ENCODE assay signal across 20 cellular contexts in the genomic region with DNA sequence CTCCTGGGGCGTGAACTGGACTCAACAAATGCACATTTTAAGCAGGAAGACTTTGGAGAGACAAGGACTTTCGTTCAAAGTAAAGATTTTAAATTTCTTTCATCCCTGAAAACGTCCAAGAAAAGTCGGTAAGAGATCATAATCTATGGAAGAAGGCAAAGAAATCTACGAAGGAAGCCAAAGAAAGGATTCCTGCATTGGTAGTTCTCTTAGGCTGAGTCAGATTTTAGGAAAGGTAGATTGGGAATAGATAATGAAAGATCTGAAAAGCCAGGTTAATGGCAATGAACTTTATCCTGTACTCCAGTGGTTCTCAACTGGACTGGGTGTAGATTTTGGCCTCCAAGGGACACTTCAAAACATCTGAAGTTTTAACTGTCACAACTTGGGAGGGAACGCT. TPM values are rescaled to one million over a fixed set of nuclear protein-coding genes. Genes with fewer than 3 reads are reported as not detected.
DNase-seq lines count a peak whose midpoint lies in the region; ATAC-seq lines count a peak whose summit lies in the region.
"Had no signal": no experiment of that assay in that cellular context is flagged by ENCODE, and none has a peak within 500 bp of the region (broad histone marks: within the 10 kb centered on the region; RNA-seq: fewer than 3 reads in every experiment).

No MANE protein-coding gene starts in this region.

- in situ Hi-C loops in GM23248 (cut with MboI) = no loop called here

- H3K4me3 Mint-ChIP-seq in stimulated activated naive CD8-positive, alpha-beta T cell treated with anti-CD3 and anti-CD28 coated beads, Interleukin-15, Interleukin-2, amounts not matched to agents 100 ng/mL and 50 ng/mL, for 24 hours = peak overlapping the region; percentile 45
- peak overlapping the region; percentile 98 for H3K4me3 Mint-ChIP-seq in activated CD8-positive, alpha-beta T cell treated with anti-CD3 and anti-CD28 coated beads, Interleukin-2, amount 10 ng/mL, durations not matched to agents 7 days and 5 days
- H3K4me3 Mint-ChIP-seq in immature natural killer cell = peak overlapping the region; percentile 11 to 99 (median 87)

- H3K36me3 Mint-ChIP-seq in stimulated activated naive CD8-positive, alpha-beta T cell treated with anti-CD3 and anti-CD28 coated beads, Interleukin-15, Interleukin-2, amounts not matched to agents 100 ng/mL and 50 ng/mL, for 24 hours (ENCODE audit: low read depth) = peaks cover 34% of the 10 kb centered on the region
- H3K36me3 Mint-ChIP-seq in activated CD8-positive, alpha-beta T cell treated with anti-CD3 and anti-CD28 coated beads, Interleukin-2, amount 10 ng/mL, durations not matched to agents 7 days and 5 days (ENCODE audit: low read depth) = peaks cover 40% of the 10 kb centered on the region
- H3K36me3 Mint-ChIP-seq in immature natural killer cell = peaks cover 0 to 7% (median 6%) of the 10 kb centered on the region in 3 donors

- POLR2A ChIA-PET in activated CD8-positive, alpha-beta T cell treated with anti-CD3 and anti-CD28 coated beads, Interleukin-2, amount 10 ng/mL, durations not matched to agents 7 days and 5 days (lab: Charles Lee) = interaction anchor here (0.6 kb wide), 1 partner anchor 983 kb away, joined by 3 read pairs; no protein-coding TSS in a partner anchor

- H3K4me3 ChIP-seq in GM23248 = no peak overlapping the region
- H3K4me3 ChIP-seq: heart right ventricle, lower lobe of right lung, ovary, right lobe of liver, tibial artery had no signal

- H3K79me2 ChIP-seq in GM23248 (ENCODE audit: insufficient read depth) = peaks cover 73% of the 10 kb centered on the region

- ATAC-seq in stimulated activated naive CD8-positive, alpha-beta T cell treated with anti-CD3 and anti-CD28 coated beads, Interleukin-15, Interleukin-2, amounts not matched to agents 100 U/mL and 50 U/mL, for 24 hours = no peak
- ATAC-seq in activated CD8-positive, alpha-beta T cell treated with anti-CD3 and anti-CD28 coated beads, Interleukin-2, amount 10 ng/mL, durations not matched to agents 7 days and 5 days = no peak
- ATAC-seq: heart right ventricle, lower lobe of right lung, right lobe of liver had no signal

- CTCF ChIA-PET in activated CD8-positive, alpha-beta T cell treated with anti-CD3 and anti-CD28 coated beads, Interleukin-2, amount 10 ng/mL, durations not matched to agents 7 days and 5 days (lab: Charles Lee) = interaction anchor here (1.3 to 12.2 kb wide), 4 partner anchors 9 to 82 kb away, joined by 3 to 179 read pairs (median 8); no protein-coding TSS in a partner anchor

- no peak overlapping the region for H2AFZ ChIP-seq in GM23248

- no peak overlapping the region for H3K4me2 ChIP-seq in GM23248 (ENCODE audit: unreplicated experiment)

- peaks cover 19% of the 10 kb centered on the region; the same call in 1 of the 2 replicates for H3F3A ChIP-seq in GM23248 (ENCODE audit: insufficient read depth)

- H3K27me3 ChIP-seq in GM23248 (replicated peaks; ENCODE audit: insufficient read depth) = no peaks in the 10 kb centered on the region
- H3K27me3 ChIP-seq: heart right ventricle, ovary, right lobe of liver, tibial artery had no signal

- H3K27ac Mint-ChIP-seq in stimulated activated naive CD8-positive, alpha-beta T cell treated with anti-CD3 and anti-CD28 coated beads, Interleukin-15, Interleukin-2, amounts not matched to agents 100 ng/mL and 50 ng/mL, for 24 hours = no peak overlapping the region
- no peak overlapping the region for H3K27ac Mint-ChIP-seq in activated CD8-positive, alpha-beta T cell treated with anti-CD3 and anti-CD28 coated beads, Interleukin-2, amount 10 ng/mL, durations not matched to agents 7 days and 5 days
- H3K27ac Mint-ChIP-seq in immature natural killer cell = peak overlapping the region in 5 of 6 donors; percentile 0 to 97 (median 76)

- WGBS in GM23248 (ENCODE audit: low coverage in 1 of 2, low lambda C conversion rate in 2 of 2, missing lambda C conversion rate in 2 of 2), 2 experiments = 94 to 95% methylated on average over 6 of the region's 6 CpGs

- no peaks in the 10 kb centered on the region for H3K9me3 Mint-ChIP-seq in stimulated activated naive CD8-positive, alpha-beta T cell treated with anti-CD3 and anti-CD28 coated beads, Interleukin-15, Interleukin-2, amounts not matched to agents 100 ng/mL and 50 ng/mL, for 24 hours
- H3K9me3 Mint-ChIP-seq in activated CD8-positive, alpha-beta T cell treated with anti-CD3 and anti-CD28 coated beads, Interleukin-2, amount 10 ng/mL, durations not matched to agents 7 days and 5 days (ENCODE audit: insufficient read depth) = no peaks in the 10 kb centered on the region
- H3K9me3 Mint-ChIP-seq in immature natural killer cell = no peaks in the 10 kb centered on the region

- H3K9me3 ChIP-seq in GM23248 (ENCODE audit: low read depth) = no peaks in the 10 kb centered on the region
- H3K9me3 ChIP-seq: heart right ventricle, lower lobe of right lung, ovary, right lobe of liver, tibial artery had no signal

- H3K9ac ChIP-seq in GM23248 = no peak overlapping the region

- peaks cover 58% of the 10 kb centered on the region for H3K4me1 Mint-ChIP-seq in stimulated activated naive CD8-positive, alpha-beta T cell treated with anti-CD3 and anti-CD28 coated beads, Interleukin-15, Interleukin-2, amounts not matched to agents 100 ng/mL and 50 ng/mL, for 24 hours (ENCODE audit: low read depth)
- H3K4me1 Mint-ChIP-seq in activated CD8-positive, alpha-beta T cell treated with anti-CD3 and anti-CD28 coated beads, Interleukin-2, amount 10 ng/mL, durations not matched to agents 7 days and 5 days (ENCODE audit: low read depth) = peaks cover 51% of the 10 kb centered on the region
- H3K4me1 Mint-ChIP-seq in immature natural killer cell = peaks cover 46 to 72% of the 10 kb centered on the region in 2 donors

- no peaks in the 10 kb centered on the region for H3K36me3 ChIP-seq in GM23248 (ENCODE audit: low read depth)
- H3K36me3 ChIP-seq: lower lobe of right lung, ovary, right lobe of liver, tibial artery had no signal

- peaks cover 6% of the 10 kb centered on the region; the same call in 1 of the 2 replicates for H3K9me2 ChIP-seq in GM23248 (ENCODE audit: insufficient read depth)

- H3K4me1 ChIP-seq in GM23248 (ENCODE audit: insufficient read depth) = peaks cover 23% of the 10 kb centered on the region

- no peaks in the 10 kb centered on the region for H3K27me3 Mint-ChIP-seq in stimulated activated naive CD8-positive, alpha-beta T cell treated with anti-CD3 and anti-CD28 coated beads, Interleukin-15, Interleukin-2, amounts not matched to agents 100 ng/mL and 50 ng/mL, for 24 hours
- H3K27me3 Mint-ChIP-seq in activated CD8-positive, alpha-beta T cell treated with anti-CD3 and anti-CD28 coated beads, Interleukin-2, amount 10 ng/mL, durations not matched to agents 7 days and 5 days (ENCODE audit: low read depth) = no peaks in the 10 kb centered on the region
- peaks cover 5 to 18% (median 12%) of the 10 kb centered on the region in 3 donors for H3K27me3 Mint-ChIP-seq in immature natural killer cell (ENCODE audit: low read depth in 3 of 3)

- DNase-seq in stimulated activated naive CD8-positive, alpha-beta T cell treated with anti-CD3 and anti-CD28 coated beads, Interleukin-15, Interleukin-2, amounts not matched to agents 100 U/mL and 50 U/mL, for 24 hours = no peak
- no peak for DNase-seq in activated CD8-positive, alpha-beta T cell treated with anti-CD3 and anti-CD28 coated beads, Interleukin-2, amount 10 ng/mL, durations not matched to agents 7 days and 5 days
- DNase-seq in immature natural killer cell (no peak), GM03348 (ENCODE audit: low spot score) (no peak), caudate nucleus (lab: John Stamatoyannopoulos, UW) (no peak), GDM1 (lab: John Stamatoyannopoulos, UW) (no peak), GM23248 (no peak)
- DNase-seq: activated CD4-positive, alpha-beta T cell treated with anti-CD3 and anti-CD28 coated beads for 4 hours; heart right ventricle; KBM-7; lower lobe of right lung; NCI-H2081; NCI-H446 treated with DMSO at 0.1 percent for 48 hours; ovary; right lobe of liver; tibial artery had no signal

- H3K27ac ChIP-seq in caudate nucleus (ENCODE audit: low read depth, low read length) (no peak overlapping the region), GM23248 (no peak overlapping the region)
- H3K27ac ChIP-seq: heart right ventricle, lower lobe of right lung, ovary, right lobe of liver, SK-N-MC, tibial artery had no signal

- H4K20me1 ChIP-seq in GM23248 (ENCODE audit: insufficient read depth) = no peaks in the 10 kb centered on the region

RNA-seq across cellular contexts. Expression of gene IFT25, which starts 2.4 kb away (rescaled TPM):
- 10 to 100 TPM; 83.1 to 87.1 TPM for total RNA-seq in activated CD8-positive, alpha-beta T cell treated with anti-CD3 and anti-CD28 coated beads, Interleukin-2, amount 10 ng/mL, durations not matched to agents 7 days and 5 days
- polyA plus RNA-seq in immature natural killer cell (10 to 100 TPM; 58.6 to 72.6 (median 66.7) TPM), GM23248 (2016; fragmentation: Nextera tagmentation; extraction: Ambion mirVana) (62.5 and 65.2 TPM in 2 replicates)
- 5.3 and 18.4 TPM in 2 replicates for total RNA-seq in GM23248 (2014; rRNA removed; shearing (Covaris generic))

RNA-seq across cellular contexts. Expression of gene LRRC42, which starts 3.1 kb away (rescaled TPM):
- total RNA-seq in activated CD8-positive, alpha-beta T cell treated with anti-CD3 and anti-CD28 coated beads, Interleukin-2, amount 10 ng/mL, durations not matched to agents 7 days and 5 days = 10 to 100 TPM; 26.3 to 26.8 TPM
- polyA plus RNA-seq in immature natural killer cell (10 to 100 TPM in 1 of 3 donors, 1 to 10 TPM in 2; 7.5 to 10.1 (median 9.8) TPM), GM23248 (2016; fragmentation: Nextera tagmentation; extraction: Ambion mirVana) (44.6 and 46.9 TPM in 2 replicates)
- total RNA-seq in GM23248 (2014; rRNA removed; shearing (Covaris generic)) = 41.8 and 42.0 TPM in 2 replicates

RNA-seq across cellular contexts. Expression of gene DIO1, which starts 49.1 kb away (rescaled TPM):
- total RNA-seq in activated CD8-positive, alpha-beta T cell treated with anti-CD3 and anti-CD28 coated beads, Interleukin-2, amount 10 ng/mL, durations not matched to agents 7 days and 5 days = not detected
- polyA plus RNA-seq in immature natural killer cell (under 1 TPM in 2 of 3 donors, not detected in 1; 0.11 to 0.13 TPM), GM23248 (2016; fragmentation: Nextera tagmentation; extraction: Ambion mirVana) (not detected in 2 replicates)
- not detected in 2 replicates for total RNA-seq in GM23248 (2014; rRNA removed; shearing (Covaris generic))
- total RNA-seq: aorta, cerebellum, heart right ventricle, lower lobe of right lung had no signal
- polyA plus RNA-seq: aorta, heart right ventricle, ovary had no signal

RNA-seq across cellular contexts. Expression of gene YIPF1, which starts 53.5 kb away (rescaled TPM):
- total RNA-seq in activated CD8-positive, alpha-beta T cell treated with anti-CD3 and anti-CD28 coated beads, Interleukin-2, amount 10 ng/mL, durations not matched to agents 7 days and 5 days = 10 to 100 TPM; 14.9 to 16.3 TPM
- polyA plus RNA-seq in immature natural killer cell = 10 to 100 TPM; 28.7 to 35.7 (median 29.4) TPM
- 19.9 and 21.0 TPM in 2 replicates for total RNA-seq in GM23248 (2014; rRNA removed; shearing (Covaris generic))
- polyA plus RNA-seq in GM23248 (2016; fragmentation: Nextera tagmentation; extraction: Ambion mirVana) = 23.4 and 24.4 TPM in 2 replicates

Comparison
In these comparisons a context has a peak if more than half of its experiments do, and no peak if none do; other contexts are left out.
1. H3K27ac Mint-ChIP-seq: peak in immature natural killer cell (5 of 6); none in stimulated activated naive CD8-positive, alpha-beta T cell treated with anti-CD3 and anti-CD28 coated beads, Interleukin-15, Interleukin-2, amounts not matched to agents 100 ng/mL and 50 ng/mL, for 24 hours (single experiment) and activated CD8-positive, alpha-beta T cell treated with anti-CD3 and anti-CD28 coated beads, Interleukin-2, amount 10 ng/mL, durations not matched to agents 7 days and 5 days (single experiment).
2. H3K4me3 Mint-ChIP-seq: peak in every context shown above with its lines; median percentile 98 in activated CD8-positive, alpha-beta T cell treated with anti-CD3 and anti-CD28 coated beads, Interleukin-2, amount 10 ng/mL, durations not matched to agents 7 days and 5 days; 87 in immature natural killer cell; 45 in stimulated activated naive CD8-positive, alpha-beta T cell treated with anti-CD3 and anti-CD28 coated beads, Interleukin-15, Interleukin-2, amounts not matched to agents 100 ng/mL and 50 ng/mL, for 24 hours.